In genomic region chr2:113791697-113792590, GRCh38 we compare ENCODE assay signal across 1 cellular context.
TF ChIP-seq lines count a peak whose summit lies in the region.

No MANE protein-coding gene starts in this region.

TF ChIP-seq in GM12878, 131 proteins besides CTCF, POLR2A, EP300 and RAD21 (continued from another document and continues in another):
- TF ChIP-seq MEF2A (IDR thresholded peaks at IDR 0.05; ENCODE audit: insufficient read depth, low read depth, low read length) (0 out of 2 replicates have a peak, but pooled peaks have one; percentile 30), CREB1 (IDR thresholded peaks at IDR 0.05; ENCODE audit: low read depth) (peak; percentile 61), RELA (IDR thresholded peaks at IDR 0.05; ENCODE audit: borderline replicate concordance, partially characterized antibody) (no peak), ATF7 (IDR thresholded peaks at IDR 0.05; ENCODE audit: low read depth) (peak; percentile 77), MXI1 (IDR thresholded peaks at IDR 0.05; ENCODE audit: low read depth, low read length) (no peak), MYB (IDR thresholded peaks at IDR 0.05; ENCODE audit: borderline replicate concordance, low read depth, low read length) (no peak), JUNB (IDR thresholded peaks at IDR 0.05) (peak; percentile 44), KDM1A (IDR thresholded peaks at IDR 0.05; ENCODE audit: borderline replicate concordance) (no peak), PBX3 (IDR thresholded peaks at IDR 0.05; ENCODE audit: insufficient replicate concordance, low read depth, low read length) (no peak), STAT1 (conservative IDR thresholded peaks at IDR 0.05) (no peak), ZNF217 (IDR thresholded peaks at IDR 0.05) (0 out of 2 replicates have a peak, but pooled peaks have one; percentile 63), SRF (IDR thresholded peaks at IDR 0.05; ENCODE audit: low read depth in 2 of 2, low read length in 2 of 2) (no peak), ZNF622 (IDR thresholded peaks at IDR 0.05) (no peak), E4F1 (IDR thresholded peaks at IDR 0.05; ENCODE audit: borderline replicate concordance, partially characterized antibody) (no peak), BHLHE40 (IDR thresholded peaks at IDR 0.05; ENCODE audit: borderline replicate concordance in 1 of 2, low read depth in 2 of 2, low read length in 1 of 2) (peak; percentile 57 to 65; a peak in 2 of 4 replicates), ZNF207 (IDR thresholded peaks at IDR 0.05; ENCODE audit: borderline replicate concordance) (no peak), HDAC2 (IDR thresholded peaks at IDR 0.05) (no peak), IRF4 (IDR thresholded peaks at IDR 0.05; ENCODE audit: low read depth, low read length) (no peak), GATAD2B (conservative IDR thresholded peaks at IDR 0.05; ENCODE audit: low read depth) (no peak), SMAD1 (IDR thresholded peaks at IDR 0.05; ENCODE audit: low read depth, partially characterized antibody) (peak; percentile 47), TBL1XR1 (IDR thresholded peaks at IDR 0.05; ENCODE audit: low read depth, low read length) (no peak), CEBPB (IDR thresholded peaks at IDR 0.05; ENCODE audit: borderline replicate concordance in 1 of 2, low read depth in 2 of 2, low read length in 2 of 2) (no peak), PRDM15 (CRISPR knock-in tag; IDR thresholded peaks at IDR 0.05) (no peak), POU2F2 (IDR thresholded peaks at IDR 0.05; ENCODE audit: borderline replicate concordance, low read depth, low read length) (0 out of 3 replicates have a peak, but pooled peaks have one; percentile 58), IRF5 (IDR thresholded peaks at IDR 0.05; ENCODE audit: borderline replicate concordance) (no peak), SREBF1 (IDR thresholded peaks at IDR 0.05; ENCODE audit: low read length) (no peak), NR2C2 (IDR thresholded peaks at IDR 0.05; ENCODE audit: borderline replicate concordance, control insufficient read depth, insufficient read length, low read depth) (no peak), SMC3 (IDR thresholded peaks at IDR 0.05; ENCODE audit: borderline replicate concordance, low read length) (no peak), NRF1 (conservative IDR thresholded peaks at IDR 0.05; ENCODE audit: low read depth, low read length) (no peak), SUPT20H (IDR thresholded peaks at IDR 0.05; ENCODE audit: borderline replicate concordance, control insufficient read depth, low read depth, low read length) (no peak), SMAD5 (IDR thresholded peaks at IDR 0.05; ENCODE audit: low read depth) (no peak), RCOR1 (conservative IDR thresholded peaks at IDR 0.05; ENCODE audit: low read depth, low read length) (no peak), WRNIP1 (IDR thresholded peaks at IDR 0.05; ENCODE audit: borderline replicate concordance, low read depth, low read length) (no peak), EED (IDR thresholded peaks at IDR 0.05; ENCODE audit: low read depth) (no peak)
- TF ChIP-seq, protein P1, sequence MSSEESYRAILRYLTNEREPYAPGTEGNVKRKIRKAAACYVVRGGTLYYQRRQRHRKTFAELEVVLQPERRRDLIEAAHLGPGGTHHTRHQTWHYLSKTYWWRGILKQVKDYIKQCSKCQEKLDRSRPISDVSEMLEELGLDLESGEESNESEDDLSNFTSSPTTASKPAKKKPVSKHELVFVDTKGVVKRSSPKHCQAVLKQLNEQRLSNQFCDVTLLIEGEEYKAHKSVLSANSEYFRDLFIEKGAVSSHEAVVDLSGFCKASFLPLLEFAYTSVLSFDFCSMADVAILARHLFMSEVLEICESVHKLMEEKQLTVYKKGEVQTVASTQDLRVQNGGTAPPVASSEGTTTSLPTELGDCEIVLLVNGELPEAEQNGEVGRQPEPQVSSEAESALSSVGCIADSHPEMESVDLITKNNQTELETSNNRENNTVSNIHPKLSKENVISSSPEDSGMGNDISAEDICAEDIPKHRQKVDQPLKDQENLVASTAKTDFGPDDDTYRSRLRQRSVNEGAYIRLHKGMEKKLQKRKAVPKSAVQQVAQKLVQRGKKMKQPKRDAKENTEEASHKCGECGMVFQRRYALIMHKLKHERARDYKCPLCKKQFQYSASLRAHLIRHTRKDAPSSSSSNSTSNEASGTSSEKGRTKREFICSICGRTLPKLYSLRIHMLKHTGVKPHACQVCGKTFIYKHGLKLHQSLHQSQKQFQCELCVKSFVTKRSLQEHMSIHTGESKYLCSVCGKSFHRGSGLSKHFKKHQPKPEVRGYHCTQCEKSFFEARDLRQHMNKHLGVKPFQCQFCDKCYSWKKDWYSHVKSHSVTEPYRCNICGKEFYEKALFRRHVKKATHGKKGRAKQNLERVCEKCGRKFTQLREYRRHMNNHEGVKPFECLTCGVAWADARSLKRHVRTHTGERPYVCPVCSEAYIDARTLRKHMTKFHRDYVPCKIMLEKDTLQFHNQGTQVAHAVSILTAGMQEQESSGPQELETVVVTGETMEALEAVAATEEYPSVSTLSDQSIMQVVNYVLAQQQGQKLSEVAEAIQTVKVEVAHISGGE (CRISPR knock-in tag; IDR thresholded peaks at IDR 0.05), result no peak
- TF ChIP-seq, protein P2, sequence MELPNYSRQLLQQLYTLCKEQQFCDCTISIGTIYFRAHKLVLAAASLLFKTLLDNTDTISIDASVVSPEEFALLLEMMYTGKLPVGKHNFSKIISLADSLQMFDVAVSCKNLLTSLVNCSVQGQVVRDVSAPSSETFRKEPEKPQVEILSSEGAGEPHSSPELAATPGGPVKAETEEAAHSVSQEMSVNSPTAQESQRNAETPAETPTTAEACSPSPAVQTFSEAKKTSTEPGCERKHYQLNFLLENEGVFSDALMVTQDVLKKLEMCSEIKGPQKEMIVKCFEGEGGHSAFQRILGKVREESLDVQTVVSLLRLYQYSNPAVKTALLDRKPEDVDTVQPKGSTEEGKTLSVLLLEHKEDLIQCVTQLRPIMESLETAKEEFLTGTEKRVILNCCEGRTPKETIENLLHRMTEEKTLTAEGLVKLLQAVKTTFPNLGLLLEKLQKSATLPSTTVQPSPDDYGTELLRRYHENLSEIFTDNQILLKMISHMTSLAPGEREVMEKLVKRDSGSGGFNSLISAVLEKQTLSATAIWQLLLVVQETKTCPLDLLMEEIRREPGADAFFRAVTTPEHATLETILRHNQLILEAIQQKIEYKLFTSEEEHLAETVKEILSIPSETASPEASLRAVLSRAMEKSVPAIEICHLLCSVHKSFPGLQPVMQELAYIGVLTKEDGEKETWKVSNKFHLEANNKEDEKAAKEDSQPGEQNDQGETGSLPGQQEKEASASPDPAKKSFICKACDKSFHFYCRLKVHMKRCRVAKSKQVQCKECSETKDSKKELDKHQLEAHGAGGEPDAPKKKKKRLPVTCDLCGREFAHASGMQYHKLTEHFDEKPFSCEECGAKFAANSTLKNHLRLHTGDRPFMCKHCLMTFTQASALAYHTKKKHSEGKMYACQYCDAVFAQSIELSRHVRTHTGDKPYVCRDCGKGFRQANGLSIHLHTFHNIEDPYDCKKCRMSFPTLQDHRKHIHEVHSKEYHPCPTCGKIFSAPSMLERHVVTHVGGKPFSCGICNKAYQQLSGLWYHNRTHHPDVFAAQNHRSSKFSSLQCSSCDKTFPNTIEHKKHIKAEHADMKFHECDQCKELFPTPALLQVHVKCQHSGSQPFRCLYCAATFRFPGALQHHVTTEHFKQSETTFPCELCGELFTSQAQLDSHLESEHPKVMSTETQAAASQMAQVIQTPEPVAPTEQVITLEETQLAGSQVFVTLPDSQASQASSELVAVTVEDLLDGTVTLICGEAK (IDR thresholded peaks at IDR 0.05; ENCODE audit: borderline replicate concordance), result no peak
- TF ChIP-seq, protein P3, sequence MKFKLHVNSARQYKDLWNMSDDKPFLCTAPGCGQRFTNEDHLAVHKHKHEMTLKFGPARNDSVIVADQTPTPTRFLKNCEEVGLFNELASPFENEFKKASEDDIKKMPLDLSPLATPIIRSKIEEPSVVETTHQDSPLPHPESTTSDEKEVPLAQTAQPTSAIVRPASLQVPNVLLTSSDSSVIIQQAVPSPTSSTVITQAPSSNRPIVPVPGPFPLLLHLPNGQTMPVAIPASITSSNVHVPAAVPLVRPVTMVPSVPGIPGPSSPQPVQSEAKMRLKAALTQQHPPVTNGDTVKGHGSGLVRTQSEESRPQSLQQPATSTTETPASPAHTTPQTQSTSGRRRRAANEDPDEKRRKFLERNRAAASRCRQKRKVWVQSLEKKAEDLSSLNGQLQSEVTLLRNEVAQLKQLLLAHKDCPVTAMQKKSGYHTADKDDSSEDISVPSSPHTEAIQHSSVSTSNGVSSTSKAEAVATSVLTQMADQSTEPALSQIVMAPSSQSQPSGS (IDR thresholded peaks at IDR 0.05; ENCODE audit: low read length), result peak; percentile 42; the same call in 1 of the 2 replicates
- TF ChIP-seq, protein P4, sequence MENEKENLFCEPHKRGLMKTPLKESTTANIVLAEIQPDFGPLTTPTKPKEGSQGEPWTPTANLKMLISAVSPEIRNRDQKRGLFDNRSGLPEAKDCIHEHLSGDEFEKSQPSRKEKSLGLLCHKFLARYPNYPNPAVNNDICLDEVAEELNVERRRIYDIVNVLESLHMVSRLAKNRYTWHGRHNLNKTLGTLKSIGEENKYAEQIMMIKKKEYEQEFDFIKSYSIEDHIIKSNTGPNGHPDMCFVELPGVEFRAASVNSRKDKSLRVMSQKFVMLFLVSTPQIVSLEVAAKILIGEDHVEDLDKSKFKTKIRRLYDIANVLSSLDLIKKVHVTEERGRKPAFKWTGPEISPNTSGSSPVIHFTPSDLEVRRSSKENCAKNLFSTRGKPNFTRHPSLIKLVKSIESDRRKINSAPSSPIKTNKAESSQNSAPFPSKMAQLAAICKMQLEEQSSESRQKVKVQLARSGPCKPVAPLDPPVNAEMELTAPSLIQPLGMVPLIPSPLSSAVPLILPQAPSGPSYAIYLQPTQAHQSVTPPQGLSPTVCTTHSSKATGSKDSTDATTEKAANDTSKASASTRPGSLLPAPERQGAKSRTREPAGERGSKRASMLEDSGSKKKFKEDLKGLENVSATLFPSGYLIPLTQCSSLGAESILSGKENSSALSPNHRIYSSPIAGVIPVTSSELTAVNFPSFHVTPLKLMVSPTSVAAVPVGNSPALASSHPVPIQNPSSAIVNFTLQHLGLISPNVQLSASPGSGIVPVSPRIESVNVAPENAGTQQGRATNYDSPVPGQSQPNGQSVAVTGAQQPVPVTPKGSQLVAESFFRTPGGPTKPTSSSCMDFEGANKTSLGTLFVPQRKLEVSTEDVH (IDR thresholded peaks at IDR 0.05; ENCODE audit: low read depth, partially characterized antibody), result no peak
